11 cellular contexts compared by ENCODE assay signal in the genomic region with DNA sequence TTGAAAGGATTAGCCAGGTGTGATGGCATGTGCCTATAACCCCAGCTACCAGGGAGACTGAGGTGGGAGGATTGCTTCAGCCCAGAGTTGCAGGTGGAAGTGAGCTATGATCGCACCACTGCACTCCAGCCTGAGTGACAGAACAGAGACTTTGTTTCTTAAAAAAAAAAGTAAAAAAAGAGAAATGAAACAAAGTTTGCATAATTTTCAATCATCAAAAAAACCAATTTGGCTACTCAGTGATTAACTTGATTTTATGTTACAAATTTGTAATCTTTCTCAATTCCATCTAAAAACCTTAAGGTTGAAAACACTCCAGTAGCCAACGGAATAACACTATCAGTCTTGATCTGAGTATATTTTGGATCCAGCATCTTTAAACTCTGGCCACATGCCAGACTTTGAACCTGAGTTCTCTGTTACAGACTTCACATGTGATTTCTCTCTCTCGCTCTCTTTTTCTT. TPM values are rescaled to one million over a fixed set of nuclear protein-coding genes. Genes with fewer than 3 reads are reported as not detected.
DNase-seq lines count a peak whose midpoint lies in the region; ATAC-seq and TF ChIP-seq lines count a peak whose summit lies in the region.
"Had no signal": no experiment of that assay in that cellular context is flagged by ENCODE, and none has a peak within 500 bp of the region (broad histone marks: within the 10 kb centered on the region; RNA-seq: fewer than 3 reads in every experiment).

No MANE protein-coding gene starts in this region.

- ATAC-seq in GM18907 (IDR thresholded peaks at IDR 0.05; ENCODE audit: unreplicated experiment), result peak; percentile 96
- ATAC-seq in GM21723 (IDR thresholded peaks at IDR 0.05; ENCODE audit: unreplicated experiment), result peak; percentile 95
- ATAC-seq in HG03280 (IDR thresholded peaks at IDR 0.05; ENCODE audit: unreplicated experiment), result peak; percentile 96
- ATAC-seq in left colon, result no peak
- ATAC-seq in PC-3, result no peak

- H3F3A ChIP-seq in PC-3 (ENCODE audit: low read length, unreplicated experiment), result no peaks in the 10 kb centered on the region

- H3K27ac ChIP-seq in colonic mucosa (no peak overlapping the region), PC-3 (ENCODE audit: low read length) (no peak overlapping the region)

- no TSS peak for BruUV-seq in PC-3 (replicated peaks; lab: Mats Ljungman, UMichigan)

- H3K36me3 ChIP-seq in colonic mucosa (no peaks in the 10 kb centered on the region), PC-3 (ENCODE audit: low read depth, low read length) (no peaks in the 10 kb centered on the region)

- H3K4me3 ChIP-seq in colonic mucosa (no peak overlapping the region), PC-3 (ENCODE audit: low read length) (no peak overlapping the region)

- H3K4me1 ChIP-seq in colonic mucosa (no peaks in the 10 kb centered on the region), PC-3 (ENCODE audit: insufficient read depth, low read length) (no peaks in the 10 kb centered on the region)

- no peaks in the 10 kb centered on the region for H3K27me3 ChIP-seq in colonic mucosa
- H3K27me3 ChIP-seq in PC-3 (ENCODE audit: low read length), result no peaks in the 10 kb centered on the region

- DNase-seq in left colon (peak; percentile 14 to 45), colonic mucosa (no peak), PC-3 (no peak), SKM-1 treated with dmso at 0.1 percent for 144 hours (lab: John Stamatoyannopoulos, UW; ENCODE audit: unreplicated experiment) (no peak), NCI-H2107 treated with DMSO at 0.1 percent for 48 hours (lab: John Stamatoyannopoulos, UW; ENCODE audit: unreplicated experiment) (no peak)
- DNase-seq: activated CD4-positive, alpha-beta T cell treated with anti-CD3 and anti-CD28 coated beads, Interleukin-2, amount 10 ng/mL, durations not matched to agents 24 days and 14 days; NCI-H1048; posterior cingulate gyrus had no signal

- intact Hi-C loops in left colon (cut with DNase I, micrococcal nuclease), result no loop called here
- intact Hi-C loops in colonic mucosa (cut with DNase I), result no loop called here
- intact Hi-C loops in PC-3 (cut with micrococcal nuclease), result no loop called here

- H4K20me1 ChIP-seq in PC-3 (ENCODE audit: low read length), result no peaks in the 10 kb centered on the region

- no peaks in the 10 kb centered on the region for H3K79me2 ChIP-seq in PC-3 (ENCODE audit: low read length)

- H3K4me2 ChIP-seq in PC-3 (ENCODE audit: low read length), result no peak overlapping the region

- H3K9me2 ChIP-seq in PC-3 (replicated peaks; ENCODE audit: low read length), result no peaks in the 10 kb centered on the region

- POLR2A ChIA-PET in PC-3 (lab: Charles Lee; ENCODE audit: unreplicated experiment), result no interaction called here

- CTCF ChIA-PET in PC-3 (lab: Charles Lee), result no interaction called here

- H3K9me3 ChIP-seq in colonic mucosa (no peaks in the 10 kb centered on the region), PC-3 (ENCODE audit: low read length) (no peaks in the 10 kb centered on the region)

- no peak overlapping the region for H2AFZ ChIP-seq in PC-3 (ENCODE audit: low read length)

- H3K9ac ChIP-seq in colonic mucosa (ENCODE audit: low read depth in 2 of 2, low read length in 2 of 2) (no peak overlapping the region), PC-3 (ENCODE audit: low read length) (no peak overlapping the region)

- no peak for TF ChIP-seq CTCF in colonic mucosa (IDR thresholded peaks at IDR 0.05)
- TF ChIP-seq CTCF in PC-3 (conservative IDR thresholded peaks at IDR 0.05; ENCODE audit: low read depth, low read length), result no peak

RNA-seq across cellular contexts. Expression of a gene that starts 12.6 kb away (rescaled TPM):
- total RNA-seq in left colon (10 to 100 TPM; 10.5 to 14.4 TPM), colonic mucosa (10 to 100 TPM in 1 of 2 donors, 1 to 10 TPM in 1; 3.9 to 11.8 TPM), PC-3 (2014; rRNA removed) (4.2 and 14.2 TPM in 2 replicates)
- total RNA-seq: activated CD4-positive, alpha-beta T cell treated with anti-CD3 and anti-CD28 coated beads, Interleukin-2, amount 10 ng/mL, durations not matched to agents 24 days and 14 days had no signal

RNA-seq across cellular contexts. Expression of a gene that starts 55.9 kb away (rescaled TPM):
- 1 to 10 TPM; 2.9 to 5.2 TPM for total RNA-seq in left colon
- total RNA-seq in colonic mucosa, result 1 to 10 TPM; 3.7 to 5.2 TPM
- total RNA-seq in PC-3 (2014; rRNA removed), result 0.52 and 0.58 TPM in 2 replicates

Comparison
In these comparisons a context has a peak if more than half of its experiments do, and no peak if none do; other contexts are left out.
1. ATAC-seq: peak in GM18907 (single experiment), GM21723 (single experiment) and HG03280 (single experiment); none in left colon (single experiment) and PC-3 (single experiment).
2. DNase-seq: peak in left colon (2 of 2); none in colonic mucosa (single experiment), PC-3 (single experiment), SKM-1 treated with dmso at 0.1 percent for 144 hours (single experiment) and NCI-H2107 treated with DMSO at 0.1 percent for 48 hours (single experiment).